In genomic region chr20:61590236-61590635, GRCh38 we compare ENCODE assay signal across 27 cellular contexts.
"Had no signal": no experiment of that assay in that cellular context is flagged by ENCODE, and none has a peak within 500 bp of the region (broad histone marks: within the 10 kb centered on the region; RNA-seq: fewer than 3 reads in every experiment).

No MANE protein-coding gene starts in this region.

- H3K27ac ChIP-seq: heart right ventricle, hepatocyte, left lung, neural progenitor cell, neutrophil, parathyroid adenoma, right atrium auricular region, right lobe of liver, stomach, testis, thyroid gland, transverse colon, upper lobe of right lung had no signal

- H3K27me3 ChIP-seq: hepatocyte, neural progenitor cell, neutrophil, right atrium auricular region, right lobe of liver, testis, thyroid gland, transverse colon, upper lobe of right lung had no signal

- H3K9me3 ChIP-seq: neutrophil, right lobe of liver, testis, thyroid gland, upper lobe of right lung had no signal

- H3K4me3 ChIP-seq: heart right ventricle, hepatocyte, left lung, lung, mucosa of descending colon, neural progenitor cell, right atrium auricular region, right lobe of liver, stomach, testis, thyroid gland, transverse colon, upper lobe of right lung had no signal

- ATAC-seq: heart right ventricle; left colon; left lung; mucosa of descending colon; naive thymus-derived CD4-positive, alpha-beta T cell; right lobe of liver; stimulated activated naive B cell treated with anti-CD40 and anti-IgM and Interleukin-4, amounts not matched to agents 10 μg/mL and 1 μg/mL and 100 μg/mL, for 72 hours; stimulated activated naive CD8-positive, alpha-beta T cell treated with anti-CD3 and anti-CD28 coated beads, Interleukin-15, Interleukin-2, amounts not matched to agents 100 U/mL and 50 U/mL, for 24 hours; upper lobe of right lung had no signal

- H3K4me1 Mint-ChIP-seq: naive thymus-derived CD4-positive, alpha-beta T cell; stimulated activated naive B cell treated with anti-CD40 and anti-IgM and Interleukin-4, amounts not matched to agents 10 μg/mL and 1 μg/mL and 100 μg/mL, for 72 hours had no signal

- H3K4me1 ChIP-seq: left lung, parathyroid adenoma, right atrium auricular region, right lobe of liver, testis, thyroid gland, upper lobe of right lung had no signal

- H2AFZ ChIP-seq: hepatocyte, neural progenitor cell, parathyroid adenoma had no signal

- DNase-seq: heart right ventricle; left colon; left lung; midbrain; naive thymus-derived CD4-positive, alpha-beta T cell; nephron progenitor cell; occipital lobe; stimulated activated CD4-positive, alpha-beta T cell treated with anti-CD3 and anti-CD28 coated beads, Interleukin-12 subunit alpha, Interleukin-12 subunit beta, amount 100 ng/mL, for 4 hours; stimulated activated CD4-positive, alpha-beta T cell treated with anti-CD3 and anti-CD28 coated beads, Interleukin-15, amount 100 ng/mL, for 24 hours; stimulated activated CD4-positive, alpha-beta T cell treated with anti-CD3 and anti-CD28 coated beads, Interleukin-2, amount 100 ng/mL, for 24 hours; stimulated activated CD4-positive, alpha-beta T cell treated with anti-CD3 and anti-CD28 coated beads, Interleukin-4, amount 100 ng/mL, for 1 hour; stimulated activated naive B cell treated with anti-CD40 and anti-IgM and Interleukin-4, amounts not matched to agents 10 μg/mL and 1 μg/mL and 100 μg/mL, for 72 hours; stimulated activated naive CD8-positive, alpha-beta T cell treated with anti-CD3 and anti-CD28 coated beads, Interleukin-15, Interleukin-2, amounts not matched to agents 100 U/mL and 50 U/mL, for 24 hours; stomach; testis; thyroid gland; transverse colon; upper lobe of right lung had no signal

- H3K27me3 Mint-ChIP-seq: stimulated activated naive B cell treated with anti-CD40 and anti-IgM and Interleukin-4, amounts not matched to agents 10 μg/mL and 1 μg/mL and 100 μg/mL, for 72 hours had no signal

- H3K36me3 ChIP-seq: heart right ventricle, left lung, neural progenitor cell, neutrophil, right atrium auricular region, right lobe of liver, stomach, thyroid gland, transverse colon, upper lobe of right lung had no signal

- H3K36me3 Mint-ChIP-seq: stimulated activated naive B cell treated with anti-CD40 and anti-IgM and Interleukin-4, amounts not matched to agents 10 μg/mL and 1 μg/mL and 100 μg/mL, for 72 hours had no signal

- H3K4me2 ChIP-seq: hepatocyte, neural progenitor cell had no signal

- H3K9ac ChIP-seq: neural progenitor cell, parathyroid adenoma had no signal

- H3K4me3 Mint-ChIP-seq: naive thymus-derived CD4-positive, alpha-beta T cell; nephron progenitor cell; neural progenitor cell; stimulated activated naive B cell treated with anti-CD40 and anti-IgM and Interleukin-4, amounts not matched to agents 10 μg/mL and 1 μg/mL and 100 μg/mL, for 72 hours had no signal

- H3K27ac Mint-ChIP-seq: naive thymus-derived CD4-positive, alpha-beta T cell; nephron progenitor cell; neural progenitor cell; progenitor cell of endocrine pancreas; stimulated activated naive B cell treated with anti-CD40 and anti-IgM and Interleukin-4, amounts not matched to agents 10 μg/mL and 1 μg/mL and 100 μg/mL, for 72 hours had no signal
